Comparison of ENCODE assay signal across 8 cellular contexts in genomic region chr2:180980943-180981898, GRCh38. TPM values are rescaled to one million over a fixed set of nuclear protein-coding genes. Genes with fewer than 3 reads are reported as not detected.
DNase-seq lines count a peak whose midpoint lies in the region; ATAC-seq and TF ChIP-seq lines count a peak whose summit lies in the region.

No MANE protein-coding gene starts in this region.

- ATAC-seq in HG02759 (IDR thresholded peaks at IDR 0.05; ENCODE audit: unreplicated experiment) (peak; percentile 15), Panc1 (peak; percentile 12)

- H3K9me3 ChIP-seq in Panc1 (ENCODE audit: control insufficient read depth, insufficient read depth, low read depth, low read length) (no peaks in the 10 kb centered on the region), ascending aorta (no peaks in the 10 kb centered on the region)

- H3K36me3 ChIP-seq in Panc1 (ENCODE audit: control insufficient read depth, insufficient read depth, low read length), result peaks cover 28% of the 10 kb centered on the region
- no peaks in the 10 kb centered on the region for H3K36me3 ChIP-seq in ascending aorta

- intact Hi-C loops in Panc1 (cut with micrococcal nuclease; ENCODE audit: unreplicated experiment) (no loop called here), ascending aorta (cut with DNase I) (loop anchor here (10.0 kb wide), 1 partner anchor 1734 kb away; the partner anchor contains the start of gene DNAJC10)

- TSS peak; percentile 70 for BruUV-seq in Panc1 (replicated peaks; lab: Mats Ljungman, UMichigan)

- DNase-seq in DMS 273 (lab: John Stamatoyannopoulos, UW; ENCODE audit: unreplicated experiment) (peak; percentile 84), DMS 273 treated with DMSO at 0.1 percent for 48 hours (lab: John Stamatoyannopoulos, UW) (no peak), Panc1 (ENCODE audit: low read depth, low spot score) (no peak), ascending aorta (ENCODE audit: low spot score in 2 of 2) (no peak), hypothalamus (lab: John Stamatoyannopoulos, UW) (peak in 32 of 51 donors; percentile 10 to 85 (median 50)), renal cortical epithelial cell (ENCODE audit: low read depth) (peak; percentile 41), DMS114 treated with DMSO at 0.1 percent for 48 hours (lab: John Stamatoyannopoulos, UW; ENCODE audit: unreplicated experiment) (no peak)

- peak overlapping the region; percentile 97 for H3K27ac ChIP-seq in Panc1 (ENCODE audit: low read length)
- H3K27ac ChIP-seq in ascending aorta, result peak overlapping the region; percentile 94 to 95

- H3K4me1 ChIP-seq in Panc1 (ENCODE audit: control insufficient read depth, insufficient read depth, low read length) (peaks cover 31% of the 10 kb centered on the region), ascending aorta (peaks cover 0 to 33% of the 10 kb centered on the region in 2 donors)

- TF ChIP-seq CTCF in Panc1 (IDR thresholded peaks at IDR 0.05) (no peak; the same call in 1 of the 2 replicates), ascending aorta (IDR thresholded peaks at IDR 0.05) (no peak)

- H3K4me3 ChIP-seq in Panc1 (ENCODE audit: low read depth in 2 of 2, low read length in 2 of 2) (peak overlapping the region; percentile 96 to 97), ascending aorta (peak overlapping the region; percentile 72 to 76)

- in situ Hi-C loops in Panc1 (cut with HindIII; ENCODE audit: low pct_unique_long_range_greater_than_20kb, low sequenced_read_pairs), result no loop called here

- POLR2A ChIA-PET in Panc1 (lab: Charles Lee), result interaction anchor here (0.7 kb wide), 1 partner anchor 920 kb away, joined by 12 read pairs; no protein-coding TSS in a partner anchor

- CTCF ChIA-PET in Panc1 (lab: Charles Lee), result interaction anchor here (0.6 kb wide), 2 partner anchors 131 to 790 kb away, joined by 5 to 8 read pairs; no protein-coding TSS in a partner anchor

- no peaks in the 10 kb centered on the region for H3K27me3 ChIP-seq in Panc1 (ENCODE audit: control insufficient read depth, insufficient read depth, low read length)
- H3K27me3 ChIP-seq in ascending aorta, result no peaks in the 10 kb centered on the region

RNA-seq across cellular contexts. Expression of gene UBE2E3, which starts 0.8 kb away (rescaled TPM):
- total RNA-seq in Panc1 (2021; ENCODE audit: unreplicated experiment) (91.3 TPM), ascending aorta (125 TPM), renal cortical epithelial cell (75.2 and 102 TPM in 2 replicates)
- 77.1 TPM for polyA plus RNA-seq in Panc1 (2012; ENCODE audit: insufficient read length)

Comparison
In these comparisons a context has a peak if more than half of its experiments do, and no peak if none do; other contexts are left out.
1. DNase-seq: peak in DMS 273 (single experiment), hypothalamus (32 of 51) and renal cortical epithelial cell (single experiment); none in DMS 273 treated with DMSO at 0.1 percent for 48 hours (single experiment), Panc1 (single experiment), ascending aorta (0 of 2) and DMS114 treated with DMSO at 0.1 percent for 48 hours (single experiment).